ENCODE assay signal across 17 cellular contexts in the genomic region with DNA sequence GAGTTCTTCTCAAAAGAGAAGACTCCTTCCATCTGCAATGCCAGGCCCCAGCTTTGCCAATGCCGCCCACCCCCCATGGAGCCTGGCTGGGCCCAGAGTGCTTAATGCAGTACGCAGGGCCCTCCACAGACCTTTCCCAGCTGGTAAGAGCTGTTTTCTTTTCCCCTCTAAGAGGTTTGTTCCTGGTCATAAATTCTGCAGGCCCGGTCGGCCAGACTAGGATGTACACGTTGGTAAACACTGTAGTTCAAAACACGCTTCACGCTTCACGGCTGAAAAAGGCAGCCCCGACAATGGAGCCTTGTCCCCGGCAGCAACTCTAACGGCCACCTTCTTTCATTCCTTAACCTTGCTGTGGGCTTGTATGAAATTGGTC.
"Had no signal": no experiment of that assay in that cellular context is flagged by ENCODE, and none has a peak within 500 bp of the region (broad histone marks: within the 10 kb centered on the region; RNA-seq: fewer than 3 reads in every experiment).

No MANE protein-coding gene starts in this region.

- H3K4me3 Mint-ChIP-seq: activated naive CD8-positive, alpha-beta T cell; brain; dendritic cell treated with granulocyte-macrophage colony-stimulating factor and Interleukin-4, amounts not matched to agents 40 ng/mL and 50 ng/mL, for 4 days; naive thymus-derived CD8-positive, alpha-beta T cell; stimulated activated naive CD8-positive, alpha-beta T cell treated with anti-CD3 and anti-CD28 coated beads, Interleukin-15, amount 100 ng/mL, for 72 hours had no signal

- H3K27me3 Mint-ChIP-seq: activated naive CD8-positive, alpha-beta T cell had no signal

- ATAC-seq: esophagus mucosa; left colon; mucosa of descending colon; naive thymus-derived CD8-positive, alpha-beta T cell; stimulated activated naive CD8-positive, alpha-beta T cell treated with anti-CD3 and anti-CD28 coated beads, Interleukin-15, amount 100 ng/mL, for 72 hours had no signal

- H3K9me3 Mint-ChIP-seq: dendritic cell treated with granulocyte-macrophage colony-stimulating factor and Interleukin-4, amounts not matched to agents 40 ng/mL and 50 ng/mL, for 4 days; stimulated activated naive CD8-positive, alpha-beta T cell treated with anti-CD3 and anti-CD28 coated beads, Interleukin-15, amount 100 ng/mL, for 72 hours had no signal

- DNase-seq: activated CD4-positive, alpha-beta T cell treated with anti-CD3 and anti-CD28 coated beads for 4 hours; activated effector memory CD4-positive, alpha-beta T cell treated with Interleukin-2 at 50 U/mL for 16 hours; activated T-cell treated with anti-CD3 and anti-CD28 coated beads for 4 hours; amygdala; mucosa of descending colon; stimulated activated CD4-positive, alpha-beta T cell treated with anti-CD3 and anti-CD28 coated beads, Interleukin-4, amount 100 ng/mL, for 4 hours; stimulated activated naive CD8-positive, alpha-beta T cell treated with anti-CD3 and anti-CD28 coated beads, Interleukin-15, amount 100 ng/mL, for 72 hours; T-helper 1 cell; WERI-Rb-1 had no signal

- H3K4me1 ChIP-seq: tibial artery had no signal

- H3K27ac ChIP-seq: SK-N-MC, tibial artery, WERI-Rb-1 had no signal

- H3K9me3 ChIP-seq: mucosa of descending colon, tibial artery had no signal

- H3K27ac Mint-ChIP-seq: activated naive CD8-positive, alpha-beta T cell; dendritic cell treated with granulocyte-macrophage colony-stimulating factor and Interleukin-4, amounts not matched to agents 40 ng/mL and 50 ng/mL, for 4 days had no signal

- H3K36me3 Mint-ChIP-seq: activated naive CD8-positive, alpha-beta T cell; brain had no signal

- H3K4me1 Mint-ChIP-seq: naive thymus-derived CD8-positive, alpha-beta T cell had no signal

- H3K36me3 ChIP-seq: tibial artery, WERI-Rb-1 had no signal

- H3K4me3 ChIP-seq: mucosa of descending colon, SK-N-MC, tibial artery had no signal
